Comparison of ENCODE assay signal across 1 cellular context in the genomic region with DNA sequence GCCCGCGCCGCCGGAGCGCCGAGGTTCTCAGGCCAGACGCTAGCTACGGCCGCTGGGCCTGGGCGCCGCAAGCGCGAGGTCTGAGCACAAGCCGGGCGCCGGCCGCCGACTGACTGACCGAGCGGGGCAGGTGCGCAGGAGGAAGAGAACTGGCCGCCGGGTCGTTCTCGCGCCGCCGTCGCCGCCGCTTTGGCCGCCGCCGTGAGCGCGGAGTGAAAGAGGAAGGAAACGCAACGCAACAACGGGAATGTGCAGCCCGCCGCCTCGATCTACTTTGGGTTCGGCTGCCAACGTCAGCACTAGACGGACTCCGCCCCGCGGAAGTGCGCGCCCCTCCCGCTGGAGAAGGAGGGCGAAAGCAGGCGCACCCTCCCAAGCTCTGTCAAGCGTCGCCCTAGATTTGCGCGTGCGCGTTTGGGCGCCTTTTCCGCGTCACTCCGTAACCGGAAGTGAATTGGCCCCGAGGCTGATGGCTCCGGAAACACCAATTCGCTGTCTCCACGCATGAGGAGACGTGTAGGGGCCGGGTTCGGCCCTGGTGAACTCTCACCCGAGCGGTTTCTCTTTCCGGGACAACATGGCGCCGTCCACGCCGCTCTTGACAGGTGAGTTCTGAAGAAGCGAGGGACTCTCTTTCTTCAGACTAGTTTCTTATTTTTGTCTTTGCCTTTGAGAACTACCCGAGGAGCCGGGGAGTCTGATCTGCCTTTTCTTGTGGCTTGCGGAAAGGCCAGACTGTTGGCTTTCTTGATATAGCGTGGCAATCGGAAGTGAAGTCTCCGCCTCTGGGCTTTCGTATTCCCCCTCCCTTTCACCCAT.
TF ChIP-seq lines count a peak whose summit lies in the region.

Gene EIF2A, plus strand, starts transcription at position 562 of the 819 bp plus-strand sequence. Its CDS starts 16 bp downstream, at position 578.
Gene SERP1, minus strand, starts transcription at position 271 of the 819 bp plus-strand sequence. CDS start 361 bp downstream, outside the sequence.

TF ChIP-seq in HEK293, 187 proteins besides CTCF, POLR2A, EP300 and RAD21 (continued from another document and continues in another):
- no peak for TF ChIP-seq ZBTB49 (tag by site-specific recombination; IDR thresholded peaks at IDR 0.05; ENCODE audit: low read depth)
- TF ChIP-seq ZNF112 (tag by site-specific recombination; IDR thresholded peaks at IDR 0.05): no peak
- TF ChIP-seq ZNF544 (tag by site-specific recombination; IDR thresholded peaks at IDR 0.05): no peak
- no peak for TF ChIP-seq ZNF768 (tag by site-specific recombination; IDR thresholded peaks at IDR 0.05)
- no peak for TF ChIP-seq ZNF148 (tag by site-specific recombination; IDR thresholded peaks at IDR 0.05; ENCODE audit: borderline replicate concordance)
- TF ChIP-seq ATF2 (tag by site-specific recombination; IDR thresholded peaks at IDR 0.05; ENCODE audit: low read depth): no peak
- TF ChIP-seq MYNN (tag by site-specific recombination; IDR thresholded peaks at IDR 0.05; ENCODE audit: borderline replicate concordance): no peak
- TF ChIP-seq ZNF121 (tag by site-specific recombination; IDR thresholded peaks at IDR 0.05): no peak; the same call in 1 of the 2 replicates
- no peak for TF ChIP-seq ZNF473 (tag by site-specific recombination; IDR thresholded peaks at IDR 0.05)
- no peak for TF ChIP-seq ZNF366 (tag by site-specific recombination; conservative IDR thresholded peaks at IDR 0.05)
- TF ChIP-seq ZBTB17 (tag by site-specific recombination; IDR thresholded peaks at IDR 0.05): peak; percentile 69
- TF ChIP-seq WT1 (tag by site-specific recombination; IDR thresholded peaks at IDR 0.05): no peak
- no peak for TF ChIP-seq AEBP2 (tag by site-specific recombination; IDR thresholded peaks at IDR 0.05; ENCODE audit: borderline replicate concordance)
- no peak for TF ChIP-seq ZNF558 (tag by site-specific recombination; IDR thresholded peaks at IDR 0.05)
- TF ChIP-seq ZNF626 (tag by site-specific recombination; IDR thresholded peaks at IDR 0.05): no peak
- TF ChIP-seq GLIS2 (tag by site-specific recombination; IDR thresholded peaks at IDR 0.05): no peak
- TF ChIP-seq, protein P1, sequence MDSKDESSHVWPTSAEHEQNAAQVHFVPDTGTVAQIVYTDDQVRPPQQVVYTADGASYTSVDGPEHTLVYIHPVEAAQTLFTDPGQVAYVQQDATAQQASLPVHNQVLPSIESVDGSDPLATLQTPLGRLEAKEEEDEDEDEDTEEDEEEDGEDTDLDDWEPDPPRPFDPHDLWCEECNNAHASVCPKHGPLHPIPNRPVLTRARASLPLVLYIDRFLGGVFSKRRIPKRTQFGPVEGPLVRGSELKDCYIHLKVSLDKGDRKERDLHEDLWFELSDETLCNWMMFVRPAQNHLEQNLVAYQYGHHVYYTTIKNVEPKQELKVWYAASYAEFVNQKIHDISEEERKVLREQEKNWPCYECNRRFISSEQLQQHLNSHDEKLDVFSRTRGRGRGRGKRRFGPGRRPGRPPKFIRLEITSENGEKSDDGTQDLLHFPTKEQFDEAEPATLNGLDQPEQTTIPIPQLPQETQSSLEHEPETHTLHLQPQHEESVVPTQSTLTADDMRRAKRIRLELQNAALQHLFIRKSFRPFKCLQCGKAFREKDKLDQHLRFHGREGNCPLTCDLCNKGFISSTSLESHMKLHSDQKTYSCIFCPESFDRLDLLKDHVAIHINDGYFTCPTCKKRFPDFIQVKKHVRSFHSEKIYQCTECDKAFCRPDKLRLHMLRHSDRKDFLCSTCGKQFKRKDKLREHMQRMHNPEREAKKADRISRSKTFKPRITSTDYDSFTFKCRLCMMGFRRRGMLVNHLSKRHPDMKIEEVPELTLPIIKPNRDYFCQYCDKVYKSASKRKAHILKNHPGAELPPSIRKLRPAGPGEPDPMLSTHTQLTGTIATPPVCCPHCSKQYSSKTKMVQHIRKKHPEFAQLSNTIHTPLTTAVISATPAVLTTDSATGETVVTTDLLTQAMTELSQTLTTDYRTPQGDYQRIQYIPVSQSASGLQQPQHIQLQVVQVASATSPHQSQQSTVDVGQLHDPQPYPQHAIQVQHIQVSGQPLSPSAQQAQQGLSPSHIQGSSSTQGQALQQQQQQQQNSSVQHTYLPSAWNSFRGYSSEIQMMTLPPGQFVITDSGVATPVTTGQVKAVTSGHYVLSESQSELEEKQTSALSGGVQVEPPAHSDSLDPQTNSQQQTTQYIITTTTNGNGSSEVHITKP (tag by site-specific recombination; IDR thresholded peaks at IDR 0.05): peak; percentile 70; the same call in 1 of the 2 replicates
- no peak for TF ChIP-seq ZNF529 (tag by site-specific recombination; IDR thresholded peaks at IDR 0.05; ENCODE audit: insufficient replicate concordance)
- TF ChIP-seq ZNF37A (tag by site-specific recombination; IDR thresholded peaks at IDR 0.05): no peak
- no peak for TF ChIP-seq ZNF140 (tag by site-specific recombination; IDR thresholded peaks at IDR 0.05)
- TF ChIP-seq ZNF266 (tag by site-specific recombination; IDR thresholded peaks at IDR 0.05; ENCODE audit: low read depth): no peak
- TF ChIP-seq ZNF311 (tag by site-specific recombination; IDR thresholded peaks at IDR 0.05; ENCODE audit: borderline replicate concordance): no peak
- TF ChIP-seq ZNF747 (tag by site-specific recombination; IDR thresholded peaks at IDR 0.05): no peak
- TF ChIP-seq ZNF623 (tag by site-specific recombination; IDR thresholded peaks at IDR 0.05): no peak
- TF ChIP-seq ZNF580 (tag by site-specific recombination; IDR thresholded peaks at IDR 0.05): peak; percentile 94
- no peak for TF ChIP-seq MZF1 (tag by site-specific recombination; IDR thresholded peaks at IDR 0.05; ENCODE audit: borderline replicate concordance)
- no peak for TF ChIP-seq ZNF549 (tag by site-specific recombination; IDR thresholded peaks at IDR 0.05)
- no peak for TF ChIP-seq ZNF391 (tag by site-specific recombination; IDR thresholded peaks at IDR 0.05; ENCODE audit: borderline replicate concordance, low read depth)
- TF ChIP-seq ZNF404 (tag by site-specific recombination; IDR thresholded peaks at IDR 0.05): no peak
- no peak for TF ChIP-seq ZBTB44 (tag by site-specific recombination; IDR thresholded peaks at IDR 0.05)
- no peak for TF ChIP-seq ZSCAN4 (tag by site-specific recombination; IDR thresholded peaks at IDR 0.05)
- TF ChIP-seq ZNF423 (tag by site-specific recombination; IDR thresholded peaks at IDR 0.05): no peak
- TF ChIP-seq ZNF114 (tag by site-specific recombination; IDR thresholded peaks at IDR 0.05): no peak
- TF ChIP-seq TCF7L2 (IDR thresholded peaks at IDR 0.05; ENCODE audit: borderline replicate concordance, low read depth, low read length): no peak
- no peak for TF ChIP-seq ZNF426 (tag by site-specific recombination; IDR thresholded peaks at IDR 0.05)
- TF ChIP-seq EGR2 (tag by site-specific recombination; IDR thresholded peaks at IDR 0.05; ENCODE audit: low read depth): no peak
- no peak for TF ChIP-seq ZNF501 (tag by site-specific recombination; IDR thresholded peaks at IDR 0.05)
- no peak for TF ChIP-seq ZNF791 (tag by site-specific recombination; IDR thresholded peaks at IDR 0.05)
- TF ChIP-seq, protein P2, sequence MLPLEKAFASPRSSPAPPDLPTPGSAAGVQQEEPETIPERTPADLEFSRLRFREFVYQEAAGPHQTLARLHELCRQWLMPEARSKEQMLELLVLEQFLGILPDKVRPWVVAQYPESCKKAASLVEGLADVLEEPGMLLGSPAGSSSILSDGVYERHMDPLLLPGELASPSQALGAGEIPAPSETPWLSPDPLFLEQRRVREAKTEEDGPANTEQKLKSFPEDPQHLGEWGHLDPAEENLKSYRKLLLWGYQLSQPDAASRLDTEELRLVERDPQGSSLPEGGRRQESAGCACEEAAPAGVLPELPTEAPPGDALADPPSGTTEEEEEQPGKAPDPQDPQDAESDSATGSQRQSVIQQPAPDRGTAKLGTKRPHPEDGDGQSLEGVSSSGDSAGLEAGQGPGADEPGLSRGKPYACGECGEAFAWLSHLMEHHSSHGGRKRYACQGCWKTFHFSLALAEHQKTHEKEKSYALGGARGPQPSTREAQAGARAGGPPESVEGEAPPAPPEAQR (tag by site-specific recombination; IDR thresholded peaks at IDR 0.05): no peak
